1 cellular context compared by ENCODE assay signal in genomic region chr20:21183722-21184121, GRCh38.
TF ChIP-seq lines count a peak whose summit lies in the region.

No MANE protein-coding gene starts in this region.

TF ChIP-seq in IMR-90, 13 proteins besides CTCF, POLR2A, EP300 and RAD21 (continued from another document):
- TF ChIP-seq USF2 (IDR thresholded peaks at IDR 0.05; ENCODE audit: low read depth, low read length) (peak; percentile 64; the same call in 1 of the 2 replicates), CEBPB (IDR thresholded peaks at IDR 0.05; ENCODE audit: low read depth, low read length) (no peak)
